11 cellular contexts compared by ENCODE assay signal in the genomic region with DNA sequence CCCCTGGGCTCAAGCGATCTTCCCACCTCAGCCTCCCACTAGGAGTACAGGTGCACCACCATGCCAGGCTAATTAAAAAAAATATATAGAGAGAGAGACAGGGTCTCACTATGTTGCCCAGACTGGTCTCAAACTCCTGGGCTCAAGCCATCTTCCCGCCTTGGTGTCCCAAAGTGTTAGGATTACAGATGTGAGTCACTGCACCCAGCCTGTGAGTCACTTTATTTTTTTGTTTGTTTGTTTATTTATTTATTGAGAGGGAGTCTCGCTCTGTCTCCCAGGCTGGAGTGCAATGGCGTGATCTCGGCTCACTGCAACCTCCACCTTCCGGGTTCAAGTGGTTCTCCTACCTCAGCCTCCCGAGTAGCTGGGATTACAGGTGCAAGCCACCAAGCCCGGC. TPM values are rescaled to one million over a fixed set of nuclear protein-coding genes. Genes with fewer than 3 reads are reported as not detected.
DNase-seq lines count a peak whose midpoint lies in the region; ATAC-seq, FAIRE-seq and TF ChIP-seq lines count a peak whose summit lies in the region.
"Not testable (repeated sequence)": the region's sequence is repeated elsewhere in the genome, so short reads cannot be mapped to it uniquely, and the experiment has no call there.
"Had no signal": no experiment of that assay in that cellular context is flagged by ENCODE, and none has a peak within 500 bp of the region (broad histone marks: within the 10 kb centered on the region; RNA-seq: fewer than 3 reads in every experiment).

No MANE protein-coding gene starts in this region.

- H2AFZ ChIP-seq in K562 (ENCODE audit: low read depth, low read length) = not testable (repeated sequence)

- H3K27me3 Mint-ChIP-seq in CD4-positive, alpha-beta T cell; neural crest cell (ENCODE audit: low read depth): not testable (repeated sequence)

- H3K27ac ChIP-seq in CD4-positive, alpha-beta T cell (ENCODE audit: low read depth, low read length); HEK293 (ENCODE audit: extremely low read depth, low read depth, low read length); K562 (ENCODE audit: extremely low read depth, low read depth, low read length): not testable (repeated sequence)

- H3K9me1 ChIP-seq in K562 (ENCODE audit: control insufficient read depth, insufficient read depth, low read length) = not testable (repeated sequence)

- not testable (repeated sequence) for H3K9ac ChIP-seq in K562 (ENCODE audit: insufficient read depth in 1 of 2, low read depth in 2 of 2, low read length in 2 of 2)

- not testable (repeated sequence) for H3K9me3 ChIP-seq in CD4-positive, alpha-beta T cell (ENCODE audit: control insufficient read depth, low read length); HEK293 (ENCODE audit: control insufficient read depth, insufficient read depth, low read depth, low read length); K562 (replicated peaks; ENCODE audit: control insufficient read depth, insufficient read depth, low read depth, low read length)

- H3K4me3 ChIP-seq in HEK293 (ENCODE audit: low read depth, low read length); K562: not testable (repeated sequence)

- peaks cover 34% of the 10 kb centered on the region for H3K4me1 Mint-ChIP-seq in CD4-positive, alpha-beta T cell (ENCODE audit: low read depth)
- peaks cover 17% of the 10 kb centered on the region for H3K4me1 Mint-ChIP-seq in neural crest cell

- TF ChIP-seq CTCF in CD4-positive, alpha-beta T cell (IDR thresholded peaks at IDR 0.05); HEK293 (tag by site-specific recombination; IDR thresholded peaks at IDR 0.05); K562 (IDR thresholded peaks at IDR 0.05 in 2 of 3, conservative IDR thresholded peaks at IDR 0.05 in 1 of 3; ENCODE audit: insufficient read depth in 2 of 3, low read depth in 1 of 3, low read length in 3 of 3); neural crest cell (conservative IDR thresholded peaks at IDR 0.05): not testable (repeated sequence)

- POLR2A ChIA-PET in CD4-positive, alpha-beta T cell (lab: Charles Lee); HEK293 (lab: Yijun Ruan, JAX): not testable (repeated sequence)
- POLR2A ChIA-PET in K562 (lab: Yijun Ruan, JAX) = interaction anchor here (1.2 kb wide), 1 partner anchor 10 kb away, joined by 4 read pairs; no protein-coding TSS in a partner anchor

- not testable (repeated sequence) for ATAC-seq in CD4-positive, alpha-beta T cell (ENCODE audit: poor library complexity); K562

- CTCF ChIA-PET in CD4-positive, alpha-beta T cell (lab: Charles Lee) = interaction anchor here (2.5 kb wide), 1 partner anchor 20 kb away, joined by 6 read pairs; no protein-coding TSS in a partner anchor
- CTCF ChIA-PET in HEK293 (lab: Yijun Ruan, JAX) (interaction anchor here (0.5 to 3.3 kb wide), 4 partner anchors 14 to 21 kb away, joined by 4 to 18 read pairs (median 6); a partner anchor contains a TSS), K562 (lab: Yijun Ruan, JAX; ENCODE audit: low intra/inter-chr PET ratio) (interaction anchor here (1.8 kb wide), 1 partner anchor 21 kb away, joined by 4 read pairs; no protein-coding TSS in a partner anchor)

- not testable (repeated sequence) for TF ChIP-seq EP300 in K562 (IDR thresholded peaks at IDR 0.05; ENCODE audit: low read length)

- not testable (repeated sequence) for FAIRE-seq in K562 (lab: Jason Lieb, UNC)

- peak overlapping the region; percentile 25 for H3K4me3 Mint-ChIP-seq in CD4-positive, alpha-beta T cell
- H3K4me3 Mint-ChIP-seq in neural crest cell = peak overlapping the region; percentile 31

- in situ Hi-C loops in K562 (cut with MboI) = not testable (repeated sequence)

- not testable (repeated sequence) for H4K20me1 ChIP-seq in K562 (replicated peaks; ENCODE audit: control insufficient read depth, insufficient read depth, low read length)

- not testable (repeated sequence) for H3K27me3 ChIP-seq in CD4-positive, alpha-beta T cell (ENCODE audit: control insufficient read depth, insufficient read depth, low read length); K562 (ENCODE audit: control insufficient read depth in 2 of 2, insufficient read depth in 2 of 2, low read length in 2 of 2)

- peaks cover 16% of the 10 kb centered on the region for H3K36me3 Mint-ChIP-seq in CD4-positive, alpha-beta T cell (ENCODE audit: low read depth)
- not testable (repeated sequence) for H3K36me3 Mint-ChIP-seq in neural crest cell (ENCODE audit: low read depth)

- TF ChIP-seq RAD21 in K562 (CRISPR knock-in tag; conservative IDR thresholded peaks at IDR 0.05 in 1 of 2, IDR thresholded peaks at IDR 0.05 in 1 of 2) = not testable (repeated sequence)

- H3K4me2 ChIP-seq in K562 (ENCODE audit: insufficient read depth, low read length) = not testable (repeated sequence)

- WGBS in K562 (ENCODE audit: insufficient coverage, low coverage, missing lambda C conversion rate) = 56% methylated on average over 8 of the region's 8 CpGs

- not testable (repeated sequence) for TF ChIP-seq POLR2A in K562 (conservative IDR thresholded peaks at IDR 0.05)

- H3K79me2 ChIP-seq in K562 (ENCODE audit: control insufficient read depth, insufficient read depth, low read length) = peaks cover 17% of the 10 kb centered on the region

- not testable (repeated sequence) for DNase-seq in CD4-positive, alpha-beta T cell; K562 (ENCODE audit: extremely low read depth in 1 of 4, low spot score in 3 of 4); neural crest cell (ENCODE audit: low read depth, low spot score)
- DNase-seq in DMS53 treated with DMSO at 0.1 percent for 48 hours (lab: John Stamatoyannopoulos, UW; ENCODE audit: unreplicated experiment) (peak; percentile 20), NCI-H460 (ENCODE audit: extremely low read depth, low read depth) (peak; percentile 78)

- BruUV-seq in K562 (replicated peaks; lab: Mats Ljungman, UMichigan) = not testable (repeated sequence)

- H3K36me3 ChIP-seq in HEK293 (ENCODE audit: control insufficient read depth in 2 of 2, insufficient read depth in 1 of 2, low read length in 2 of 2); K562 (ENCODE audit: control insufficient read depth, insufficient read depth, low read length): not testable (repeated sequence)

- H3K9me3 Mint-ChIP-seq in CD4-positive, alpha-beta T cell; neural crest cell: not testable (repeated sequence)

- intact Hi-C loops in CD4-positive, alpha-beta T cell (cut with DNase I, micrococcal nuclease); K562 (cut with micrococcal nuclease): not testable (repeated sequence)

- H3K27ac Mint-ChIP-seq in CD4-positive, alpha-beta T cell; neural crest cell (ENCODE audit: unreplicated experiment): not testable (repeated sequence)

- H3K4me1 ChIP-seq in HEK293 (ENCODE audit: control insufficient read depth, insufficient read depth, low read length) = not testable (repeated sequence)
- H3K4me1 ChIP-seq in K562 (replicated peaks in 1 of 2; ENCODE audit: control insufficient read depth in 2 of 2, insufficient read depth in 2 of 2, low read length in 2 of 2) = peaks cover 12 to 15% of the 10 kb centered on the region in 2 experiments; a peak in 4 of 5 replicates

RNA-seq across cellular contexts. Expression of a gene that starts 3.6 kb away (rescaled TPM):
- total RNA-seq in CD4-positive, alpha-beta T cell = 10 to 100 TPM; 23.3 to 27.8 TPM
- 235 and 249 TPM in 2 replicates for total RNA-seq in NCI-H460 (2014; rRNA removed; shearing (Covaris generic))
- 247 and 334 TPM in 2 replicates for polyA plus RNA-seq in NCI-H460 (2014; cell fraction: nucleus; rRNA removed)
- 43.8 and 126 TPM in 2 replicates for total RNA-seq in K562 (2011; cell fraction: chromatin; rRNA removed; ENCODE audit: low replicate concordance)
- 112 and 139 TPM in 2 replicates for total RNA-seq in K562 (2011; cell fraction: nucleolus; rRNA removed)
- 102 TPM in 2 replicates for total RNA-seq in K562 (2011; cell fraction: nucleoplasm; rRNA removed)
- total RNA-seq in K562 (2014; rRNA removed) = 122 and 150 TPM in 2 replicates
- total RNA-seq in K562 (2014; rRNA removed; fragmentation: Illumina TruSeq; extraction: Trizol) = 76.6 and 99.9 TPM in 2 replicates
- total RNA-seq in K562 (2015; rRNA removed; fragmentation: Illumina TruSeq; extraction: Trizol) = 90.0 and 93.1 TPM in 2 replicates
- total RNA-seq in K562 (2021) = 112 and 113 TPM in 2 replicates
- polyA plus RNA-seq in K562 (2011; rRNA removed) = 38.4 and 66.9 TPM in 2 replicates
- 81.6 and 136 TPM in 2 replicates for polyA plus RNA-seq in K562 (2011; cell fraction: cytosol; rRNA removed)
- 82.3 and 92.2 TPM in 2 replicates for polyA plus RNA-seq in K562 (2011; cell fraction: nucleus; rRNA removed)
- 106 and 111 TPM in 2 replicates for polyA plus RNA-seq in K562 (2012)
- polyA plus RNA-seq in K562 (2014; fragmentation: Illumina TruSeq; extraction: Trizol) = 136 and 137 TPM in 2 replicates
- 10 to 100 TPM; 27.3 to 38.2 TPM for polyA plus RNA-seq in K562 (2014; fragmentation: Nextera tagmentation; extraction: Ambion mirVana)
- polyA plus RNA-seq in K562 (2014; rRNA removed) = 77.2 and 85.8 TPM in 2 replicates
- 31.2 and 45.6 TPM in 2 replicates for polyA minus RNA-seq in K562 (2011; rRNA and poly(A)+ RNA removed)
- 23.6 and 34.6 TPM in 2 replicates for polyA minus RNA-seq in K562 (2011; cell fraction: cytosol; rRNA and poly(A)+ RNA removed)
- 40.1 and 65.3 TPM in 2 replicates for polyA minus RNA-seq in K562 (2011; cell fraction: nucleus; rRNA and poly(A)+ RNA removed)
- total RNA-seq in neural crest cell = 76.5 and 80.6 TPM in 2 replicates

RNA-seq across cellular contexts. Expression of a gene that starts 8.4 kb away (rescaled TPM):
- total RNA-seq in CD4-positive, alpha-beta T cell = 1 to 10 TPM; 5.7 to 8.1 TPM
- not detected in 2 replicates for total RNA-seq in NCI-H460 (2014; rRNA removed; shearing (Covaris generic))
- not detected in 2 replicates for polyA plus RNA-seq in NCI-H460 (2014; cell fraction: nucleus; rRNA removed)
- total RNA-seq in K562 (2011; cell fraction: chromatin; rRNA removed; ENCODE audit: low replicate concordance) = not detected in 2 replicates
- total RNA-seq in K562 (2011; cell fraction: nucleolus; rRNA removed) = not detected in 2 replicates
- total RNA-seq in K562 (2011; cell fraction: nucleoplasm; rRNA removed) = not detected in 2 replicates
- total RNA-seq in K562 (2014; rRNA removed) (not detected in 2 replicates), K562 (2014; rRNA removed; fragmentation: Illumina TruSeq; extraction: Trizol) (not detected in 2 replicates), K562 (2015; rRNA removed; fragmentation: Illumina TruSeq; extraction: Trizol) (not detected in 2 replicates), K562 (2021) (not detected in 2 replicates), neural crest cell (not detected in 2 replicates)
- polyA plus RNA-seq in K562 (2011; rRNA removed) (not detected in 2 replicates), K562 (2014; fragmentation: Illumina TruSeq; extraction: Trizol) (not detected in 2 replicates), K562 (2014; fragmentation: Nextera tagmentation; extraction: Ambion mirVana) (not detected), K562 (2014; rRNA removed) (not detected in 2 replicates)
- not detected in 2 replicates for polyA plus RNA-seq in K562 (2011; cell fraction: cytosol; rRNA removed)
- polyA plus RNA-seq in K562 (2011; cell fraction: nucleus; rRNA removed) = not detected in 2 replicates
- polyA plus RNA-seq in K562 (2012) = not detected in 2 replicates
- polyA minus RNA-seq in K562 (2011; rRNA and poly(A)+ RNA removed) = not detected in 2 replicates
- not detected in 2 replicates for polyA minus RNA-seq in K562 (2011; cell fraction: cytosol; rRNA and poly(A)+ RNA removed)
- polyA minus RNA-seq in K562 (2011; cell fraction: nucleus; rRNA and poly(A)+ RNA removed) = not detected in 2 replicates
- total RNA-seq: Daoy had no signal
- polyA plus RNA-seq: BJ had no signal

RNA-seq across cellular contexts. Expression of a gene that starts 13.4 kb away (rescaled TPM):
- 10 to 100 TPM; 35.3 to 36.3 TPM for total RNA-seq in CD4-positive, alpha-beta T cell
- 28.7 and 36.7 TPM in 2 replicates for total RNA-seq in NCI-H460 (2014; rRNA removed; shearing (Covaris generic))
- 27.0 and 36.6 TPM in 2 replicates for polyA plus RNA-seq in NCI-H460 (2014; cell fraction: nucleus; rRNA removed)
- total RNA-seq in K562 (2011; cell fraction: chromatin; rRNA removed; ENCODE audit: low replicate concordance) = 75.8 and 111 TPM in 2 replicates
- 69.5 and 70.0 TPM in 2 replicates for total RNA-seq in K562 (2011; cell fraction: nucleolus; rRNA removed)
- total RNA-seq in K562 (2011; cell fraction: nucleoplasm; rRNA removed) = 69.2 and 102 TPM in 2 replicates
- total RNA-seq in K562 (2014; rRNA removed) (43.7 and 47.5 TPM in 2 replicates), K562 (2014; rRNA removed; fragmentation: Illumina TruSeq; extraction: Trizol) (73.1 and 76.5 TPM in 2 replicates), K562 (2015; rRNA removed; fragmentation: Illumina TruSeq; extraction: Trizol) (75.8 and 79.5 TPM in 2 replicates), K562 (2021) (45.8 and 51.4 TPM in 2 replicates), neural crest cell (40.6 and 41.2 TPM in 2 replicates)
- polyA plus RNA-seq in K562 (2011; rRNA removed) (51.5 and 57.9 TPM in 2 replicates), K562 (2014; fragmentation: Illumina TruSeq; extraction: Trizol) (94.7 and 105 TPM in 2 replicates), K562 (2014; fragmentation: Nextera tagmentation; extraction: Ambion mirVana) (10 to 100 TPM; 82.1 to 90.8 TPM), K562 (2014; rRNA removed) (53.9 and 59.3 TPM in 2 replicates)
- 29.4 and 32.0 TPM in 2 replicates for polyA plus RNA-seq in K562 (2011; cell fraction: cytosol; rRNA removed)
- polyA plus RNA-seq in K562 (2011; cell fraction: nucleus; rRNA removed) = 51.1 and 51.7 TPM in 2 replicates
- 27.1 and 86.2 TPM in 2 replicates for polyA plus RNA-seq in K562 (2012)
- 72.9 and 74.3 TPM in 2 replicates for polyA minus RNA-seq in K562 (2011; rRNA and poly(A)+ RNA removed)
- 17.4 and 29.2 TPM in 2 replicates for polyA minus RNA-seq in K562 (2011; cell fraction: cytosol; rRNA and poly(A)+ RNA removed)
- 49.8 and 60.9 TPM in 2 replicates for polyA minus RNA-seq in K562 (2011; cell fraction: nucleus; rRNA and poly(A)+ RNA removed)

RNA-seq across cellular contexts. Expression of a gene that starts 15.6 kb away (rescaled TPM):
- total RNA-seq in CD4-positive, alpha-beta T cell = not detected
- 27.6 and 28.7 TPM in 2 replicates for total RNA-seq in NCI-H460 (2014; rRNA removed; shearing (Covaris generic))
- 123 and 138 TPM in 2 replicates for polyA plus RNA-seq in NCI-H460 (2014; cell fraction: nucleus; rRNA removed)
- 82.6 and 114 TPM in 2 replicates for total RNA-seq in K562 (2011; cell fraction: chromatin; rRNA removed; ENCODE audit: low replicate concordance)
- 58.8 and 62.5 TPM in 2 replicates for total RNA-seq in K562 (2011; cell fraction: nucleolus; rRNA removed)
- 60.2 and 63.7 TPM in 2 replicates for total RNA-seq in K562 (2011; cell fraction: nucleoplasm; rRNA removed)
- total RNA-seq in K562 (2014; rRNA removed) (10.5 and 14.4 TPM in 2 replicates), K562 (2014; rRNA removed; fragmentation: Illumina TruSeq; extraction: Trizol) (6.4 and 8.4 TPM in 2 replicates), K562 (2015; rRNA removed; fragmentation: Illumina TruSeq; extraction: Trizol) (9.2 and 10.8 TPM in 2 replicates), K562 (2021) (14.1 and 16.6 TPM in 2 replicates), neural crest cell (43.1 and 43.5 TPM in 2 replicates)
- polyA plus RNA-seq in K562 (2011; rRNA removed) (14.1 and 32.1 TPM in 2 replicates), K562 (2014; fragmentation: Illumina TruSeq; extraction: Trizol) (11.0 and 11.9 TPM in 2 replicates), K562 (2014; fragmentation: Nextera tagmentation; extraction: Ambion mirVana) (1 to 10 TPM; 1.4 TPM), K562 (2014; rRNA removed) (10.5 and 16.5 TPM in 2 replicates)
- polyA plus RNA-seq in K562 (2011; cell fraction: cytosol; rRNA removed) = 9.2 and 12.7 TPM in 2 replicates
- polyA plus RNA-seq in K562 (2011; cell fraction: nucleus; rRNA removed) = 162 and 212 TPM in 2 replicates
- 12.9 and 29.3 TPM in 2 replicates for polyA plus RNA-seq in K562 (2012)
- 16.0 and 26.5 TPM in 2 replicates for polyA minus RNA-seq in K562 (2011; rRNA and poly(A)+ RNA removed)
- polyA minus RNA-seq in K562 (2011; cell fraction: cytosol; rRNA and poly(A)+ RNA removed) = 7.9 and 16.4 TPM in 2 replicates
- polyA minus RNA-seq in K562 (2011; cell fraction: nucleus; rRNA and poly(A)+ RNA removed) = 23.0 and 48.5 TPM in 2 replicates
- total RNA-seq: CD4-positive, alpha-beta memory T cell had no signal
- polyA plus RNA-seq: CD4-positive, alpha-beta memory T cell; CD8-positive, alpha-beta memory T cell had no signal

RNA-seq across cellular contexts. Expression of a gene that starts 31.3 kb away (rescaled TPM):
- under 1 TPM; 0.44 to 0.56 TPM for total RNA-seq in CD4-positive, alpha-beta T cell
- total RNA-seq in NCI-H460 (2014; rRNA removed; shearing (Covaris generic)) = 0.52 TPM in 1 of 2 replicates, not detected in the other
- 1.1 and 1.9 TPM in 2 replicates for polyA plus RNA-seq in NCI-H460 (2014; cell fraction: nucleus; rRNA removed)
- 1.4 TPM in 1 of 2 replicates, not detected in the other for total RNA-seq in K562 (2011; cell fraction: chromatin; rRNA removed; ENCODE audit: low replicate concordance)
- total RNA-seq in K562 (2011; cell fraction: nucleolus; rRNA removed) = 3.0 TPM in 2 replicates
- 0.53 and 0.88 TPM in 2 replicates for total RNA-seq in K562 (2011; cell fraction: nucleoplasm; rRNA removed)
- 3.1 and 3.8 TPM in 2 replicates for total RNA-seq in K562 (2014; rRNA removed)
- total RNA-seq in K562 (2014; rRNA removed; fragmentation: Illumina TruSeq; extraction: Trizol) = not detected in 2 replicates
- total RNA-seq in K562 (2015; rRNA removed; fragmentation: Illumina TruSeq; extraction: Trizol) = 0.14 and 0.19 TPM in 2 replicates
- total RNA-seq in K562 (2021) = 3.6 and 5.2 TPM in 2 replicates
- polyA plus RNA-seq in K562 (2011; rRNA removed) = 0.39 and 0.76 TPM in 2 replicates
- polyA plus RNA-seq in K562 (2011; cell fraction: cytosol; rRNA removed) = 1.3 and 4.1 TPM in 2 replicates
- 6.5 and 10.9 TPM in 2 replicates for polyA plus RNA-seq in K562 (2011; cell fraction: nucleus; rRNA removed)
- polyA plus RNA-seq in K562 (2012) = 0.95 and 3.3 TPM in 2 replicates
- 0.17 TPM in 1 of 2 replicates, not detected in the other for polyA plus RNA-seq in K562 (2014; fragmentation: Illumina TruSeq; extraction: Trizol)
- polyA plus RNA-seq in K562 (2014; fragmentation: Nextera tagmentation; extraction: Ambion mirVana) = not detected
- polyA plus RNA-seq in K562 (2014; rRNA removed) = 4.4 and 4.5 TPM in 2 replicates
- 0.35 TPM in 1 of 2 replicates, not detected in the other for polyA minus RNA-seq in K562 (2011; rRNA and poly(A)+ RNA removed)
- not detected in 2 replicates for polyA minus RNA-seq in K562 (2011; cell fraction: cytosol; rRNA and poly(A)+ RNA removed)
- 3.1 and 3.8 TPM in 2 replicates for polyA minus RNA-seq in K562 (2011; cell fraction: nucleus; rRNA and poly(A)+ RNA removed)
- 0.70 and 0.91 TPM in 2 replicates for total RNA-seq in neural crest cell
- total RNA-seq: B cell; CD4-positive, alpha-beta memory T cell; CD8-positive, alpha-beta memory T cell had no signal
- polyA plus RNA-seq: BJ; CD4-positive, alpha-beta memory T cell; CD8-positive, alpha-beta memory T cell had no signal
